Comparison of ENCODE assay signal across 12 cellular contexts in the genomic region with DNA sequence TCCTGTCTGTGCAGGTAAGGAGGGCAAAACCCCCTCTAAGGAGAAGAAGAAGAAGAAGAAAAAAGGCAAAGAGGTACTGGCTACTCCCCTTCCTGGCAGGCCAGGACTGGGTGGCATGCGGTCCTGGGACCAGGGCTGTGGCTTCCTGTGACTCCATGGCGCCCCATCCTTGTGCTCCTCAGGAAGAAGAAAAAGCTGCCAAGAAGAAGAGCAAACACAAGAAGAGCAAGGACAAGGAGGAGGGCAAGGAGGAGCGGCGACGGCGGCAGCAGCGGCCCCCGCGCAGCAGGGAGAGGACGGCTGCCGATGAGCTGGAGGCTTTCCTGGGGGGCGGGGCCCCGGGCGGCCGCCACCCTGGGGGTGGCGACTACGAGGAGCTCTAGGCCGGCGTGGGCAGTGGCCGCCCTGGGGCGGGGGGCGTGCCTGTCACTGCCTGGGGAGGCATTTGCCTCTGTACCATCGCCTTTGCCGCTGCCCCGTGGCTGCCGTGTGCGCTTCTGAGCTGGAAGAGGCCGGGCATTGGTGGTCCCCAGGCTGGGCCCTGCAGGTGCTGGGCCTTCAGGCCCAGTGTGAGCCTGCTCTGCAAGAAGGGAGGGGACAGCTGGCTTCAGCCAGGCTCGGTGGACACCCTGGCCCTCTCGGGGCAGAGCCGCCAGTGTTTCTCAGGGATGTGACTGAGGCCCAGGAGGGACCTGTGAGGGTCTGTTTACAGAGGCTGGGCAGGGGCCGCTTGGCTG. TPM values are rescaled to one million over a fixed set of nuclear protein-coding genes. Genes with fewer than 3 reads are reported as not detected.
A peak's percentile ranks its signal among the peaks of the same experiment; 100 is the strongest.
DNase-seq lines count a peak whose midpoint lies in the region; ATAC-seq and TF ChIP-seq lines count a peak whose summit lies in the region.
"Had no signal": no experiment of that assay in that cellular context is flagged by ENCODE, and none has a peak within 500 bp of the region (broad histone marks: within the 10 kb centered on the region; RNA-seq: fewer than 3 reads in every experiment).

No MANE protein-coding gene starts in this region.

- no peaks in the 10 kb centered on the region for H3K9me3 ChIP-seq in HEK293 (ENCODE audit: control insufficient read depth, insufficient read depth, low read depth, low read length)

- no peak for ATAC-seq in GM18520 (IDR thresholded peaks at IDR 0.05; ENCODE audit: unreplicated experiment)
- ATAC-seq in HG03520 (IDR thresholded peaks at IDR 0.05; ENCODE audit: unreplicated experiment): no peak
- ATAC-seq: naive thymus-derived CD8-positive, alpha-beta T cell had no signal

- H3K27ac ChIP-seq in HEK293 (ENCODE audit: extremely low read depth, low read depth, low read length) (peak overlapping the region; percentile 22; the same call in 1 of the 2 replicates), angular gyrus (ENCODE audit: low read depth, low read length) (peak overlapping the region; percentile 86)

- H3K27me3 Mint-ChIP-seq in CD14-positive monocyte (ENCODE audit: low read depth in 3 of 3) (peaks cover 11 to 31% (median 22%) of the 10 kb centered on the region in 3 donors), neural crest cell (ENCODE audit: low read depth) (peaks cover 26% of the 10 kb centered on the region)

- H3K4me1 Mint-ChIP-seq in CD14-positive monocyte (peaks cover 8% of the 10 kb centered on the region), neural crest cell (peaks cover 19% of the 10 kb centered on the region)

- intact Hi-C loops in CD14-positive monocyte (cut with micrococcal nuclease): loop anchor here (5.0 to 10.0 kb wide), 3 partner anchors 33 to 192 kb away; a partner anchor contains a TSS

- peaks cover 0 to 40% of the 10 kb centered on the region in 2 experiments; a peak in 2 of 3 replicates for H3K36me3 ChIP-seq in HEK293 (ENCODE audit: control insufficient read depth in 2 of 2, insufficient read depth in 1 of 2, low read length in 2 of 2)

- peaks cover 18 to 46% of the 10 kb centered on the region in 2 donors for H3K36me3 Mint-ChIP-seq in CD14-positive monocyte
- H3K36me3 Mint-ChIP-seq in neural crest cell (ENCODE audit: low read depth): peaks cover 4% of the 10 kb centered on the region

- H3K27ac Mint-ChIP-seq in CD14-positive monocyte (peak overlapping the region in 4 of 7 donors; percentile 54 to 85 (median 78)), neural crest cell (ENCODE audit: unreplicated experiment) (peak overlapping the region; percentile 96)

- H3K9me3 Mint-ChIP-seq in CD14-positive monocyte (peaks cover 0 to 8% (median 4%) of the 10 kb centered on the region in 7 donors), neural crest cell (no peaks in the 10 kb centered on the region)
- H3K9me3 Mint-ChIP-seq: naive thymus-derived CD8-positive, alpha-beta T cell had no signal

- H3K4me3 ChIP-seq in HEK293 (ENCODE audit: low read depth, low read length): no peak overlapping the region

- CTCF ChIA-PET in HEK293 (lab: Yijun Ruan, JAX): interaction anchor here (0.6 to 3.3 kb wide), 7 partner anchors 9 to 421 kb away, joined by 3 to 13 read pairs (median 3); no protein-coding TSS in a partner anchor

- TF ChIP-seq CTCF in CD14-positive monocyte (IDR thresholded peaks at IDR 0.05) (no peak), HEK293 (tag by site-specific recombination; IDR thresholded peaks at IDR 0.05) (no peak), neural crest cell (conservative IDR thresholded peaks at IDR 0.05) (no peak)

- POLR2A ChIA-PET in HEK293 (lab: Yijun Ruan, JAX): interaction anchor here (0.5 to 1.2 kb wide), 6 partner anchors 21 to 379 kb away, joined by 3 to 11 read pairs (median 4); no protein-coding TSS in a partner anchor

- no peak overlapping the region for H3K4me3 Mint-ChIP-seq in CD14-positive monocyte
- peak overlapping the region; percentile 85 for H3K4me3 Mint-ChIP-seq in neural crest cell

- 0 out of 2 replicates have a peak, but pooled peaks cover 5% of the 10 kb centered on the region for H3K4me1 ChIP-seq in HEK293 (ENCODE audit: control insufficient read depth, insufficient read depth, low read length)

- DNase-seq in CD14-positive monocyte (ENCODE audit: low spot score): no peak
- DNase-seq in neural crest cell (ENCODE audit: low read depth, low spot score): no peak
- DNase-seq in NCI-H526 treated with DMSO at 0.1 percent for 48 hours (lab: John Stamatoyannopoulos, UW): no peak
- DNase-seq in NCI-H524 treated with DMSO at 0.1 percent for 48 hours (lab: John Stamatoyannopoulos, UW): no peak
- DNase-seq: erythroblast; KG1; naive thymus-derived CD8-positive, alpha-beta T cell; stimulated activated naive CD4-positive, alpha-beta T cell treated with Interleukin-2 at 50 U/mL for 16 hours had no signal

TF ChIP-seq in HEK293, 187 proteins besides CTCF, POLR2A, EP300 and RAD21 (continues in another document):
- TF ChIP-seq ZNF544 (tag by site-specific recombination; IDR thresholded peaks at IDR 0.05) (no peak), OSR2 (tag by site-specific recombination; IDR thresholded peaks at IDR 0.05) (peak; percentile 9; the same call in 1 of the 2 replicates), ZNF571 (tag by site-specific recombination; IDR thresholded peaks at IDR 0.05) (no peak), ZNF266 (tag by site-specific recombination; IDR thresholded peaks at IDR 0.05; ENCODE audit: low read depth) (no peak), ZNF24 (tag by site-specific recombination; IDR thresholded peaks at IDR 0.05) (no peak), KLF10 (tag by site-specific recombination; IDR thresholded peaks at IDR 0.05) (peak; percentile 61), ZNF792 (tag by site-specific recombination; IDR thresholded peaks at IDR 0.05) (no peak), ZNF214 (tag by site-specific recombination; IDR thresholded peaks at IDR 0.05; ENCODE audit: borderline replicate concordance) (no peak), ZNF558 (tag by site-specific recombination; IDR thresholded peaks at IDR 0.05) (no peak), ZNF16 (tag by site-specific recombination; IDR thresholded peaks at IDR 0.05; ENCODE audit: low read depth) (no peak), ZSCAN23 (tag by site-specific recombination; IDR thresholded peaks at IDR 0.05) (no peak), MYNN (tag by site-specific recombination; IDR thresholded peaks at IDR 0.05; ENCODE audit: borderline replicate concordance) (no peak), ZNF433 (tag by site-specific recombination; IDR thresholded peaks at IDR 0.05; ENCODE audit: low read depth) (no peak), ZNF311 (tag by site-specific recombination; IDR thresholded peaks at IDR 0.05; ENCODE audit: borderline replicate concordance) (no peak), ZNF140 (tag by site-specific recombination; IDR thresholded peaks at IDR 0.05) (no peak)
- TF ChIP-seq, protein P1, sequence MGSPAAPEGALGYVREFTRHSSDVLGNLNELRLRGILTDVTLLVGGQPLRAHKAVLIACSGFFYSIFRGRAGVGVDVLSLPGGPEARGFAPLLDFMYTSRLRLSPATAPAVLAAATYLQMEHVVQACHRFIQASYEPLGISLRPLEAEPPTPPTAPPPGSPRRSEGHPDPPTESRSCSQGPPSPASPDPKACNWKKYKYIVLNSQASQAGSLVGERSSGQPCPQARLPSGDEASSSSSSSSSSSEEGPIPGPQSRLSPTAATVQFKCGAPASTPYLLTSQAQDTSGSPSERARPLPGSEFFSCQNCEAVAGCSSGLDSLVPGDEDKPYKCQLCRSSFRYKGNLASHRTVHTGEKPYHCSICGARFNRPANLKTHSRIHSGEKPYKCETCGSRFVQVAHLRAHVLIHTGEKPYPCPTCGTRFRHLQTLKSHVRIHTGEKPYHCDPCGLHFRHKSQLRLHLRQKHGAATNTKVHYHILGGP (tag by site-specific recombination; IDR thresholded peaks at IDR 0.05): no peak

RNA-seq across cellular contexts. Expression of a gene that starts 2.0 kb away (rescaled TPM):
- under 1 TPM; 0.10 to 0.18 TPM for polyA plus RNA-seq in CD14-positive monocyte
- 2.8 and 3.3 TPM in 2 replicates for total RNA-seq in neural crest cell

RNA-seq across cellular contexts. Expression of a gene that starts 8.9 kb away (rescaled TPM):
- 100 to 1,000 TPM in 1 of 2 donors, 10 to 100 TPM in 1; 94.3 to 163 TPM for polyA plus RNA-seq in CD14-positive monocyte
- 170 and 175 TPM in 2 replicates for total RNA-seq in neural crest cell

RNA-seq across cellular contexts. Expression of a gene that starts 11.8 kb away (rescaled TPM):
- polyA plus RNA-seq in CD14-positive monocyte: under 1 TPM in 1 of 2 donors, not detected in 1; 0.07 TPM
- 19.3 and 20.6 TPM in 2 replicates for total RNA-seq in neural crest cell

RNA-seq across cellular contexts. Expression of a gene that starts 25.8 kb away (rescaled TPM):
- 100 to 1,000 TPM; 245 to 264 TPM for polyA plus RNA-seq in CD14-positive monocyte
- 338 and 339 TPM in 2 replicates for total RNA-seq in neural crest cell

RNA-seq across cellular contexts. Expression of a gene that starts 32.6 kb away (rescaled TPM):
- 1 to 10 TPM; 6.7 to 8.1 TPM for polyA plus RNA-seq in CD14-positive monocyte
- 191 and 198 TPM in 2 replicates for total RNA-seq in neural crest cell
